Comparison of ENCODE assay signal across 21 cellular contexts in the genomic region with DNA sequence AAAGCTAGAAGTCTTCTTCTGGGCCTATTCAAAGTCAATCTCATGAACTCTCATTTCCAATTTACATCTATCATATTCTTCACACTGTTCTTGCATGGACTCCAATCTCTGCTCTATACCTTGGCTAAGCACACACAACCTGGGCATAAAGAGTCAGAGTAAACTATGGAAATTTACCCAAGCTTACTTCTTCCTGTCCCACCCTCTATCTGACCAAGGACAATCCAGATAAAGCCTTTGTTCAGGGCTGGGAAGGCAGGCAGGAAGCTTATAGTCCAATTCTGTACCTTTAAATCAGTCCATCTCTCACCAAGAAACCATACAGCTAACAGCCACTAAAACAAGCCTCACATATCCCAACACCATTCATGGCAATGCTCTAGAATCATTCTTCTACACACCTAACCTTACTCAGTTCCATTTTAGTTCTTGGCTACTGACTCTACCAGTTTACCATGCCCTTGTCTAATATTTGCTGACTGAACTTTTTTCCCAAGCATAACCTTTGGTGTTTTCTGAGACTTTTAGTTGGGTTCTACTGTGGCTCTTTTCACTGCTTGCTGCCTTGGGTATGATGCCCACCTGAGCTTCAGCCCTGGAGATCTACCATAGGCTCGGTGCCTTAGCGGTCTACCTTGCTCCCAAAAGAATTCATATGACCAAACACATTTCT.
"Had no signal": no experiment of that assay in that cellular context is flagged by ENCODE, and none has a peak within 500 bp of the region (broad histone marks: within the 10 kb centered on the region; RNA-seq: fewer than 3 reads in every experiment).

No MANE protein-coding gene starts in this region.

- H3K27ac Mint-ChIP-seq: activated B cell treated with CpG ODN at 0.5 μM for 24 hours; activated CD4-positive, alpha-beta T cell treated with anti-CD3 and anti-CD28 coated beads, Interleukin-2, amount 10 ng/mL, durations not matched to agents 24 days and 14 days; activated CD8-positive, alpha-beta memory T cell treated with anti-CD3 and anti-CD28 coated beads, Interleukin-2, amount 10 ng/mL, durations not matched to agents 7 days and 5 days; activated naive CD4-positive, alpha-beta T cell treated with anti-CD3 and anti-CD28 coated beads for 36 hours; activated naive CD8-positive, alpha-beta T cell; activated T-cell treated with anti-CD3 and anti-CD28 coated beads, Interleukin-2, amount 50 U/mL, for 24 hours; activated T-helper 1 cell treated with anti-CD3 and anti-CD28 coated beads, Interleukin-12 subunit alpha, Interleukin-12 subunit beta, Interleukin-2, Interleukin-4 antibody, amounts not matched to agents 30 ng/mL and 10 ng/mL and 1 ng/mL, durations not matched to agents 14 hours and 24 hours and 36 hours; T-helper 1 cell treated with Interleukin-12 subunit alpha and Interleukin-12 subunit beta and Interleukin-4 antibody, amounts not matched to agents 30 μg/mL and 1 μg/mL, for 36 hours had no signal

- H3K27me3 Mint-ChIP-seq: activated B cell treated with CpG ODN at 0.5 μM for 24 hours; activated CD4-positive, alpha-beta T cell treated with anti-CD3 and anti-CD28 coated beads, Interleukin-2, amount 10 ng/mL, durations not matched to agents 24 days and 14 days; activated CD8-positive, alpha-beta memory T cell treated with anti-CD3 and anti-CD28 coated beads, Interleukin-2, amount 10 ng/mL, durations not matched to agents 7 days and 5 days; activated naive CD8-positive, alpha-beta T cell; activated T-cell treated with anti-CD3 and anti-CD28 coated beads, Interleukin-2, amount 50 U/mL, for 24 hours had no signal

- H3K4me3 Mint-ChIP-seq: activated B cell treated with CpG ODN at 0.5 μM for 24 hours; activated CD4-positive, alpha-beta T cell treated with anti-CD3 and anti-CD28 coated beads, Interleukin-2, amount 10 ng/mL, durations not matched to agents 24 days and 14 days; activated CD8-positive, alpha-beta memory T cell treated with anti-CD3 and anti-CD28 coated beads, Interleukin-2, amount 10 ng/mL, durations not matched to agents 7 days and 5 days; activated naive CD4-positive, alpha-beta T cell treated with anti-CD3 and anti-CD28 coated beads for 36 hours; activated naive CD8-positive, alpha-beta T cell; activated T-cell treated with anti-CD3 and anti-CD28 coated beads, Interleukin-2, amount 50 U/mL, for 24 hours; activated T-helper 1 cell treated with anti-CD3 and anti-CD28 coated beads, Interleukin-12 subunit alpha, Interleukin-12 subunit beta, Interleukin-2, Interleukin-4 antibody, amounts not matched to agents 30 ng/mL and 10 ng/mL and 1 ng/mL, durations not matched to agents 14 hours and 24 hours and 36 hours; T-helper 1 cell treated with Interleukin-12 subunit alpha and Interleukin-12 subunit beta and Interleukin-4 antibody, amounts not matched to agents 30 μg/mL and 1 μg/mL, for 36 hours had no signal

- DNase-seq: activated B cell treated with CpG ODN at 0.5 μM for 24 hours; activated CD4-positive, alpha-beta T cell treated with anti-CD3 and anti-CD28 coated beads for 1 hour; activated CD4-positive, alpha-beta T cell treated with anti-CD3 and anti-CD28 coated beads, Interleukin-2, amount 10 ng/mL, durations not matched to agents 24 days and 14 days; activated CD4-positive, alpha-beta T cell treated with anti-CD3 and anti-CD28 coated beads, Interleukin-2, amount 50 U/mL, for 48 hours; activated CD8-positive, alpha-beta memory T cell treated with anti-CD3 and anti-CD28 coated beads, Interleukin-2, amount 10 ng/mL, durations not matched to agents 7 days and 5 days; activated effector memory CD4-positive, alpha-beta T cell treated with anti-CD3 and anti-CD28 coated beads, Interleukin-2, amount 50 U/mL, for 16 hours; activated naive CD4-positive, alpha-beta T cell treated with anti-CD3 and anti-CD28 coated beads for 36 hours; activated T-cell treated with anti-CD3 and anti-CD28 coated beads, Interleukin-2, amount 50 U/mL, for 24 hours; cerebellar nuclear complex; NCI-H1092; NCI-H1417; NCI-H2029; NCI-H2107; NCI-H345; NCI-H510A treated with DMSO at 0.1 percent for 48 hours; NCI-H69; SHP77 treated with DMSO at 0.1 percent for 48 hours; T-helper 9 cell had no signal

- ATAC-seq: activated CD8-positive, alpha-beta memory T cell treated with anti-CD3 and anti-CD28 coated beads, Interleukin-2, amount 10 ng/mL, durations not matched to agents 7 days and 5 days had no signal

- H3K9me3 Mint-ChIP-seq: activated B cell treated with CpG ODN at 0.5 μM for 24 hours; activated CD4-positive, alpha-beta T cell treated with anti-CD3 and anti-CD28 coated beads, Interleukin-2, amount 10 ng/mL, durations not matched to agents 24 days and 14 days; activated naive CD4-positive, alpha-beta T cell treated with anti-CD3 and anti-CD28 coated beads for 36 hours; activated T-cell treated with anti-CD3 and anti-CD28 coated beads, Interleukin-2, amount 50 U/mL, for 24 hours; activated T-helper 1 cell treated with anti-CD3 and anti-CD28 coated beads, Interleukin-12 subunit alpha, Interleukin-12 subunit beta, Interleukin-2, Interleukin-4 antibody, amounts not matched to agents 30 ng/mL and 10 ng/mL and 1 ng/mL, durations not matched to agents 14 hours and 24 hours and 36 hours; T-helper 1 cell treated with Interleukin-12 subunit alpha and Interleukin-12 subunit beta and Interleukin-4 antibody, amounts not matched to agents 30 μg/mL and 1 μg/mL, for 36 hours had no signal
